In the genomic region with DNA sequence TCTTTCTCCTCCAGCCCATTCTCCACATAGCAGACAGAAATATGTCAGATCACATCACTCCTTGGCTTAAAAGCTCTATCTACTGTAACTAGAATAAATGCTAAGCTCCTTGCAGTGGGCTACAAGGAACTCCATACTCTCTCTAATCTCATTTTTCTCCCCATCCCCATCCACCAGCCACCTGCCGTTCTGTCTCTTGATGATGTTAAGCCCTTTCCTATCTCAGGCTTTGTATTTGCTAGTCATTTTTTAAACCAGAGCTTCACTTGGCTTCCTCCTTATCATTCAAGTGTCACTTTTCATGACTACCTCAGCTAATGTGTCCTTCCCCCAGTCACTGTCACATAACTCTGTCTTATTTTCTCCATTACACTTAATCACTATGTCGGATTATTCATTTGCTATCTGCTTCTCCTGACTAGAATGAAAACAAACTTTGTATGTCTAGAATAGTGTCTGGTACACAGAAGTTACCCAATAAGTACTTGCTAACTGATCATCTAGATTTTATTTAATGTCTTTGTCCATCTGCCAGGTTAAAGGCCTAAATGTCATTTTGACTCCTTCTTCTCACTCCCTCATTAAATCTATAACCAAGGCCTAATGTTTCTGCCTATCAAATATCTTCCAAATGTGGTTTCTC, we compare ENCODE assay signal across 30 cellular contexts.
DNase-seq lines count a peak whose midpoint lies in the region; ATAC-seq, FAIRE-seq and TF ChIP-seq lines count a peak whose summit lies in the region.
"Had no signal": no experiment of that assay in that cellular context is flagged by ENCODE, and none has a peak within 500 bp of the region (broad histone marks: within the 10 kb centered on the region; RNA-seq: fewer than 3 reads in every experiment).

No MANE protein-coding gene starts in this region.

- H3K36me3 ChIP-seq in right lobe of liver: no peaks in the 10 kb centered on the region
- no peaks in the 10 kb centered on the region for H3K36me3 ChIP-seq in HepG2 (replicated peaks in 1 of 2; ENCODE audit: control insufficient read depth in 1 of 2, insufficient read depth in 2 of 2, low read length in 2 of 2)
- no peaks in the 10 kb centered on the region for H3K36me3 ChIP-seq in SK-N-SH (replicated peaks in 1 of 2; ENCODE audit: control insufficient read depth in 1 of 2, insufficient read depth in 2 of 2, low read length in 1 of 2)
- H3K36me3 ChIP-seq: ovary had no signal

- H3K27ac ChIP-seq in right lobe of liver: no peak overlapping the region
- no peak overlapping the region for H3K27ac ChIP-seq in HepG2 (ENCODE audit: extremely low read length, insufficient read depth, low read length)
- peak overlapping the region in 1 of 2 experiments; percentile 64; a peak in 2 of 4 replicates for H3K27ac ChIP-seq in SK-N-SH (ENCODE audit: low read depth in 2 of 2, low read length in 1 of 2)
- H3K27ac ChIP-seq: A549, esophagus muscularis mucosa, ovary, RWPE1, transverse colon had no signal

- H3K27me3 ChIP-seq in right lobe of liver: no peaks in the 10 kb centered on the region
- no peaks in the 10 kb centered on the region for H3K27me3 ChIP-seq in HepG2 (ENCODE audit: control insufficient read depth in 1 of 2, insufficient read depth in 2 of 2, low read length in 2 of 2)
- no peaks in the 10 kb centered on the region for H3K27me3 ChIP-seq in SK-N-SH (ENCODE audit: insufficient read depth)
- H3K27me3 ChIP-seq: esophagus muscularis mucosa, ovary, transverse colon had no signal

- TF ChIP-seq RAD21 in HepG2 (CRISPR knock-in tag; IDR thresholded peaks at IDR 0.05) (no peak), SK-N-SH (IDR thresholded peaks at IDR 0.05; ENCODE audit: low read length) (no peak)

- no peaks in the 10 kb centered on the region for H3K27me3 Mint-ChIP-seq in WTC11 (ENCODE audit: low read depth)
- H3K27me3 Mint-ChIP-seq: activated naive CD8-positive, alpha-beta T cell treated with anti-CD3 and anti-CD28 coated beads, Interleukin-2, amount 10 ng/mL, durations not matched to agents 7 days and 5 days; CD8-positive, alpha-beta memory T cell had no signal

- H3K4me1 Mint-ChIP-seq in WTC11: peaks cover 10% of the 10 kb centered on the region
- H3K4me1 Mint-ChIP-seq: activated naive CD8-positive, alpha-beta T cell treated with anti-CD3 and anti-CD28 coated beads, Interleukin-2, amount 10 ng/mL, durations not matched to agents 7 days and 5 days; CD8-positive, alpha-beta memory T cell had no signal

- DNase-seq in right lobe of liver (no peak), HepG2 (ENCODE audit: low spot score) (no peak), H54 (ENCODE audit: insufficient read length, low spot score) (no peak), SK-N-SH (no peak), WTC11 (ENCODE audit: low spot score) (no peak), cerebellar nuclear complex (lab: John Stamatoyannopoulos, UW) (no peak)
- DNase-seq: activated CD4-positive, alpha-beta T cell treated with anti-CD3 and anti-CD28 coated beads for 4 hours; activated gamma-delta T cell; activated naive CD8-positive, alpha-beta T cell treated with anti-CD3 and anti-CD28 coated beads, Interleukin-2, amount 10 ng/mL, durations not matched to agents 7 days and 5 days; activated T-cell treated with anti-CD3 and anti-CD28 coated beads for 4 hours; AML-193; CD8-positive, alpha-beta memory T cell; DMS79; H9; KG1; NCI-H1436 treated with DMSO at 0.1 percent for 48 hours; NCI-H510A; ovary; retina; stimulated activated CD4-positive, alpha-beta T cell treated with anti-CD3 and anti-CD28 coated beads, Interleukin-2, amount 100 ng/mL, for 24 hours; T-helper 2 cell; transverse colon had no signal

- POLR2A ChIA-PET in HepG2 (lab: Yijun Ruan, JAX) (no interaction called here), SK-N-SH (lab: Yijun Ruan, JAX) (no interaction called here), WTC11 (lab: Charles Lee) (interaction anchor here (0.6 kb wide), 1 partner anchor 401 kb away, joined by 3 read pairs; no protein-coding TSS in a partner anchor)

- intact Hi-C loops in right lobe of liver (cut with DNase I): no loop called here
- intact Hi-C loops in HepG2 (cut with micrococcal nuclease; ENCODE audit: unreplicated experiment): no loop called here

- no peaks in the 10 kb centered on the region for H3K36me3 Mint-ChIP-seq in WTC11
- H3K36me3 Mint-ChIP-seq: activated naive CD8-positive, alpha-beta T cell treated with anti-CD3 and anti-CD28 coated beads, Interleukin-2, amount 10 ng/mL, durations not matched to agents 7 days and 5 days had no signal

- TF ChIP-seq CTCF in right lobe of liver (IDR thresholded peaks at IDR 0.05) (no peak), HepG2 (CRISPR knock-in tag; IDR thresholded peaks at IDR 0.05) (no peak), SK-N-SH (IDR thresholded peaks at IDR 0.05) (no peak), WTC11 (IDR thresholded peaks at IDR 0.05) (no peak)

- no peaks in the 10 kb centered on the region for H3K9me3 ChIP-seq in right lobe of liver
- no peaks in the 10 kb centered on the region for H3K9me3 ChIP-seq in HepG2 (ENCODE audit: low read length)
- H3K9me3 ChIP-seq in SK-N-SH: no peaks in the 10 kb centered on the region
- H3K9me3 ChIP-seq: A549, esophagus muscularis mucosa, ovary, transverse colon had no signal

- H3K4me2 ChIP-seq in HepG2 (ENCODE audit: low read depth, low read length) (no peak overlapping the region), SK-N-SH (no peak overlapping the region)
- H3K4me2 ChIP-seq: A549 had no signal

- H3K9me2 ChIP-seq in SK-N-SH: no peaks in the 10 kb centered on the region

- FAIRE-seq in HepG2 (lab: Jason Lieb, UNC): no peak
- peak; percentile 77 for FAIRE-seq in H54 (lab: Jason Lieb, UNC)
- FAIRE-seq: A549, astrocyte, frontal cortex had no signal

- H3F3A ChIP-seq in SK-N-SH (replicated peaks; ENCODE audit: insufficient read depth): peaks cover 3% of the 10 kb centered on the region

- no peak overlapping the region for H3K27ac Mint-ChIP-seq in WTC11
- H3K27ac Mint-ChIP-seq: activated naive CD8-positive, alpha-beta T cell treated with anti-CD3 and anti-CD28 coated beads, Interleukin-2, amount 10 ng/mL, durations not matched to agents 7 days and 5 days; CD8-positive, alpha-beta memory T cell; H9; nephron had no signal

- CTCF ChIA-PET in HepG2 (lab: Yijun Ruan, JAX; ENCODE audit: low intra/inter-chr PET ratio, low total read pairs) (no interaction called here), SK-N-SH (lab: Yijun Ruan, JAX) (interaction anchor here (0.6 to 1.2 kb wide), 4 partner anchors 11 to 157 kb away, joined by 3 to 4 read pairs (median 3); no protein-coding TSS in a partner anchor), WTC11 (lab: Charles Lee) (no interaction called here)

- peaks cover 0 to 14% (median 3%) of the 10 kb centered on the region in 4 donors for H3K4me1 ChIP-seq in right lobe of liver
- peaks cover 6% of the 10 kb centered on the region; the same call in 1 of the 2 replicates for H3K4me1 ChIP-seq in HepG2 (ENCODE audit: insufficient read depth, low read length)
- H3K4me1 ChIP-seq in SK-N-SH (ENCODE audit: control insufficient read depth in 1 of 2, insufficient read depth in 2 of 2, low read depth in 1 of 2, low read length in 1 of 2): peaks cover 0 to 16% of the 10 kb centered on the region in 2 experiments; a peak in 2 of 4 replicates
- H3K4me1 ChIP-seq: esophagus muscularis mucosa, transverse colon had no signal

- H2AFZ ChIP-seq in HepG2 (ENCODE audit: low read length) (no peak overlapping the region), SK-N-SH (ENCODE audit: low read depth) (no peak overlapping the region)

- H3K79me2 ChIP-seq in HepG2 (ENCODE audit: insufficient read depth, low read length): no peaks in the 10 kb centered on the region
- no peaks in the 10 kb centered on the region; the same call in 1 of the 2 replicates for H3K79me2 ChIP-seq in SK-N-SH (ENCODE audit: insufficient read depth)

- in situ Hi-C loops in HepG2 (cut with HindIII; ENCODE audit: extremely low pct_ligation_motif_present, low pct_unique_long_range_greater_than_20kb): no loop called here

- BruUV-seq in HepG2 (replicated peaks; lab: Mats Ljungman, UMichigan): no TSS peak

- ATAC-seq in right lobe of liver (peak in 3 of 4 donors; percentile 28 to 63 (median 55)), HepG2 (no peak), WTC11 (no peak), GM21390 (IDR thresholded peaks at IDR 0.05; ENCODE audit: unreplicated experiment) (no peak), HG03378 (IDR thresholded peaks at IDR 0.05; ENCODE audit: unreplicated experiment) (no peak)
- ATAC-seq: A549 had no signal

- TF ChIP-seq POLR2A in right lobe of liver (IDR thresholded peaks at IDR 0.05) (no peak), HepG2 (IDR thresholded peaks at IDR 0.05; ENCODE audit: insufficient read depth in 1 of 2, low read depth in 2 of 2, low read length in 2 of 2) (no peak), H54 (IDR thresholded peaks at IDR 0.05; ENCODE audit: low read depth, low read length) (no peak)

- H4K20me1 ChIP-seq in HepG2 (ENCODE audit: insufficient read depth, low read length) (no peaks in the 10 kb centered on the region), SK-N-SH (ENCODE audit: insufficient read depth) (no peaks in the 10 kb centered on the region)

- no peak overlapping the region for H3K9ac ChIP-seq in HepG2 (ENCODE audit: insufficient read depth, low read depth, low read length)
- no peak overlapping the region for H3K9ac ChIP-seq in SK-N-SH

- no peak for TF ChIP-seq EP300 in HepG2 (IDR thresholded peaks at IDR 0.05; ENCODE audit: low read depth in 2 of 2, low read length in 2 of 2)
- TF ChIP-seq EP300 in HepG2 (CRISPR knock-in tag; IDR thresholded peaks at IDR 0.05; ENCODE audit: borderline replicate concordance): no peak
- TF ChIP-seq EP300 in SK-N-SH (IDR thresholded peaks at IDR 0.05; ENCODE audit: borderline replicate concordance in 1 of 2, low read depth in 1 of 2, low read length in 1 of 2): peak in 1 of 2 experiments; percentile 40; a peak in 1 of 4 replicates

- H3K4me3 ChIP-seq in right lobe of liver (no peak overlapping the region), HepG2 (replicated peaks in 1 of 3; ENCODE audit: insufficient read depth in 1 of 3, low read depth in 2 of 3, low read length in 3 of 3) (no peak overlapping the region), SK-N-SH (ENCODE audit: low read depth in 2 of 2, low read length in 1 of 2) (no peak overlapping the region)
- H3K4me3 ChIP-seq: A549, esophagus muscularis mucosa, ovary, transverse colon had no signal

- WGBS in right lobe of liver (ENCODE audit: insufficient coverage, low coverage, low lambda C conversion rate, missing lambda C conversion rate): 54% methylated on average over 2 of the region's 2 CpGs
- WGBS in HepG2 (ENCODE audit: low lambda C conversion rate): 85% methylated on average over 2 of the region's 2 CpGs
- WGBS in SK-N-SH (ENCODE audit: low lambda C conversion rate): 82% methylated on average over 2 of the region's 2 CpGs

- H3K4me3 Mint-ChIP-seq in WTC11: no peak overlapping the region
- H3K4me3 Mint-ChIP-seq: activated naive CD8-positive, alpha-beta T cell treated with anti-CD3 and anti-CD28 coated beads, Interleukin-2, amount 10 ng/mL, durations not matched to agents 7 days and 5 days; CD8-positive, alpha-beta memory T cell; H9; nephron had no signal

- no peaks in the 10 kb centered on the region for H3K9me3 Mint-ChIP-seq in WTC11
- H3K9me3 Mint-ChIP-seq: activated naive CD8-positive, alpha-beta T cell treated with anti-CD3 and anti-CD28 coated beads, Interleukin-2, amount 10 ng/mL, durations not matched to agents 7 days and 5 days; CD8-positive, alpha-beta memory T cell; H9; nephron had no signal

TF ChIP-seq in WTC11, 78 proteins besides CTCF, POLR2A, EP300 and RAD21 (continues in another document):
- TF ChIP-seq ZNF423 (CRISPR knock-in tag; IDR thresholded peaks at IDR 0.05): no peak
- no peak for TF ChIP-seq ZNF138 (CRISPR knock-in tag; conservative IDR thresholded peaks at IDR 0.05)

Comparison
In these comparisons a context has a peak if more than half of its experiments do, and no peak if none do; other contexts are left out.
1. ATAC-seq: peak in right lobe of liver (3 of 4); none in HepG2 (single experiment), WTC11 (single experiment), GM21390 (single experiment) and HG03378 (single experiment).